ENCODE assay signal across 8 cellular contexts in the genomic region with DNA sequence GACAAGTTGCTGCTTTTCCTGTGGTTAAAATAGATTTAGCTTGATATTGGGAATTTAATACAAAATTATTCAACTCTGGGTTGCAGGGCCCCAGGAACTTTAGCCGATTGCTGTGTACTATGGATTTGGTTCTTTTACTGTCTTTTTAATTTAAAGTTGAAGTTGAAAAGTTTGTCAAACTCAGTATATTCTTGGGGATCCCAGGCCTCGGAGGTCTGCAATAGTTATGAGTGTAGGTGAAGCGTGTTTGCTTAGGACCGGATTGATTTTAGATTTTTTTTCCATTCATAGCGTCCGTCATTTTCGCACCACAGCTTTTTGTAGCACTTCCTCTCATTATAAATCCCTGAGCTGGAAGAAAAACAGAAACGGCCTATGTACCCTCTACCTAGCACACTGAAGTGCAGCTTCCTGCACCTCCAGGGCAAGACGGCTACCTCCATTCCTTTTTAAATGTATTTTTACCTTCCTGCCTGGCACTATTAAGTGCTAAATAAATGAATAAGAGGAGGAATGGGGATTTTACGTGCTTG. TPM values are rescaled to one million over a fixed set of nuclear protein-coding genes. Genes with fewer than 3 reads are reported as not detected.
DNase-seq lines count a peak whose midpoint lies in the region; ATAC-seq, FAIRE-seq and TF ChIP-seq lines count a peak whose summit lies in the region.

No MANE protein-coding gene starts in this region.

- TSS peak; percentile 99 for BruUV-seq in OCI-LY7 (replicated peaks; lab: Mats Ljungman, UMichigan)

- H3K27ac ChIP-seq in heart left ventricle (peak overlapping the region; percentile 88 to 97 (median 94)), OCI-LY7 (ENCODE audit: low read depth, low read length, poor library complexity, severe bottlenecking) (peak overlapping the region; percentile 87), caudate nucleus (ENCODE audit: low read depth, low read length) (peak overlapping the region; percentile 95)

- no peaks in the 10 kb centered on the region for H3K27me3 Mint-ChIP-seq in type B pancreatic cell

- H3K9me3 ChIP-seq in heart left ventricle: no peaks in the 10 kb centered on the region
- H3K9me3 ChIP-seq in OCI-LY7 (ENCODE audit: low read length): no peaks in the 10 kb centered on the region

- CTCF ChIA-PET in OCI-LY7 (lab: Charles Lee; ENCODE audit: unreplicated experiment): no interaction called here

- peaks cover 13% of the 10 kb centered on the region; the same call in 1 of the 2 replicates for H3K79me2 ChIP-seq in OCI-LY7 (ENCODE audit: insufficient read depth, low read depth, low read length)

- TF ChIP-seq POLR2A in heart left ventricle (IDR thresholded peaks at IDR 0.05): no peak

- peak overlapping the region; percentile 28 to 87 (median 73) for H3K4me3 ChIP-seq in heart left ventricle
- H3K4me3 ChIP-seq in OCI-LY7 (ENCODE audit: low read depth, low read length, poor library complexity, severe bottlenecking): peak overlapping the region; percentile 73

- ATAC-seq in heart left ventricle (no peak), left cardiac atrium (no peak), HG02884 (IDR thresholded peaks at IDR 0.05; ENCODE audit: unreplicated experiment) (peak; percentile 16)

- H3K4me2 ChIP-seq in OCI-LY7 (ENCODE audit: low read length): peak overlapping the region; percentile 84

- H3K27ac Mint-ChIP-seq in type B pancreatic cell: peak overlapping the region; percentile 96

- peaks cover 0 to 16% (median 7%) of the 10 kb centered on the region in 12 donors for H3K4me1 ChIP-seq in heart left ventricle
- H3K4me1 ChIP-seq in OCI-LY7 (ENCODE audit: insufficient read depth, low read length, poor library complexity, severe bottlenecking): peaks cover 17% of the 10 kb centered on the region

- no peaks in the 10 kb centered on the region for H4K20me1 ChIP-seq in OCI-LY7 (ENCODE audit: insufficient read depth, low read length)

- H3K36me3 ChIP-seq in heart left ventricle (peaks cover 0 to 14% (median 11%) of the 10 kb centered on the region in 9 donors), OCI-LY7 (ENCODE audit: insufficient read depth, low read length) (peaks cover 14% of the 10 kb centered on the region)

- peaks cover 14% of the 10 kb centered on the region for H3K4me1 Mint-ChIP-seq in type B pancreatic cell (ENCODE audit: unreplicated experiment)

- H2AFZ ChIP-seq in OCI-LY7 (ENCODE audit: low read length): peak overlapping the region; percentile 98

- H3K9me2 ChIP-seq in OCI-LY7 (ENCODE audit: insufficient read depth, low read length): no peaks in the 10 kb centered on the region

- H3K27me3 ChIP-seq in heart left ventricle: no peaks in the 10 kb centered on the region

- WGBS in heart left ventricle, 4 donors: 7 to 23% (median 10%) methylated on average over 10 of the region's 10 CpGs

- H3K36me3 Mint-ChIP-seq in type B pancreatic cell: peaks cover 5% of the 10 kb centered on the region

- no peak for TF ChIP-seq CTCF in heart left ventricle (IDR thresholded peaks at IDR 0.05)
- TF ChIP-seq CTCF in OCI-LY7 (conservative IDR thresholded peaks at IDR 0.05; ENCODE audit: low read length): no peak
- TF ChIP-seq CTCF in type B pancreatic cell (conservative IDR thresholded peaks at IDR 0.05): no peak

- POLR2A ChIA-PET in OCI-LY7 (lab: Charles Lee): interaction anchor here (0.5 to 2.9 kb wide), 11 partner anchors 9 to 1116 kb away, joined by 3 to 27 read pairs (median 7); partner anchors contain the start of gene NEIL3

- intact Hi-C loops in heart left ventricle (cut with DNase I) (loop anchor here in 1 of 10 donors (5.0 kb wide), 1 partner anchor 1125 kb away; the partner anchor contains the start of gene SPCS3), left cardiac atrium (cut with DNase I) (no loop called here), OCI-LY7 (cut with micrococcal nuclease; ENCODE audit: unreplicated experiment) (loop anchor here (1.0 kb wide), 1 partner anchor 132 kb away; no protein-coding TSS in a partner anchor)

- peak overlapping the region; percentile 92 for H3K4me3 Mint-ChIP-seq in type B pancreatic cell

- DNase-seq in heart left ventricle: peak in 1 of 5 donors; percentile 9
- no peak for DNase-seq in left cardiac atrium
- DNase-seq in OCI-LY7 (ENCODE audit: low spot score): peak; percentile 61
- DNase-seq in caudate nucleus (lab: John Stamatoyannopoulos, UW): peak in 2 of 61 donors; percentile 46 to 64
- peak; percentile 34 to 69 for DNase-seq in lung microvascular endothelial cell (ENCODE audit: low read depth in 2 of 2)
- DNase-seq in type B pancreatic cell (ENCODE audit: extremely low spot score, unreplicated experiment): no peak
- DNase-seq in RCC 7860 (ENCODE audit: low spot score): no peak

- no peak for FAIRE-seq in RCC 7860 (lab: Jason Lieb, UNC)

- no peaks in the 10 kb centered on the region for H3K9me3 Mint-ChIP-seq in type B pancreatic cell

RNA-seq across cellular contexts. Expression of gene AGA, which starts 0.5 kb away (rescaled TPM):
- total RNA-seq in heart left ventricle: 10 to 100 TPM in 4 of 9 donors, 1 to 10 TPM in 5; 5.7 to 13.4 (median 8.8) TPM
- polyA plus RNA-seq in heart left ventricle: 1 to 10 TPM; 3.8 to 5.3 TPM
- total RNA-seq in left cardiac atrium: 1 to 10 TPM; 6.9 to 8.4 TPM
- total RNA-seq in OCI-LY7 (2014; rRNA removed; shearing (Covaris generic)): 15.5 and 23.8 TPM in 2 replicates
- total RNA-seq in OCI-LY7 (2022): 22.2 and 23.2 TPM in 2 replicates
- 22.9 and 28.8 TPM in 2 replicates for total RNA-seq in lung microvascular endothelial cell
- total RNA-seq in type B pancreatic cell (ENCODE audit: low replicate concordance): 12.8 and 19.5 TPM in 2 replicates

Comparison
In these comparisons a context has a peak if more than half of its experiments do, and no peak if none do; other contexts are left out.
1. DNase-seq: peak in OCI-LY7 (single experiment) and lung microvascular endothelial cell (2 of 2); none in left cardiac atrium (single experiment), type B pancreatic cell (single experiment) and RCC 7860 (single experiment).
2. Peak in every context shown above with its lines, with median percentiles within 50 percentile points of each other: H3K27ac ChIP-seq.